ENCODE assay signal across 11 cellular contexts in the genomic region with DNA sequence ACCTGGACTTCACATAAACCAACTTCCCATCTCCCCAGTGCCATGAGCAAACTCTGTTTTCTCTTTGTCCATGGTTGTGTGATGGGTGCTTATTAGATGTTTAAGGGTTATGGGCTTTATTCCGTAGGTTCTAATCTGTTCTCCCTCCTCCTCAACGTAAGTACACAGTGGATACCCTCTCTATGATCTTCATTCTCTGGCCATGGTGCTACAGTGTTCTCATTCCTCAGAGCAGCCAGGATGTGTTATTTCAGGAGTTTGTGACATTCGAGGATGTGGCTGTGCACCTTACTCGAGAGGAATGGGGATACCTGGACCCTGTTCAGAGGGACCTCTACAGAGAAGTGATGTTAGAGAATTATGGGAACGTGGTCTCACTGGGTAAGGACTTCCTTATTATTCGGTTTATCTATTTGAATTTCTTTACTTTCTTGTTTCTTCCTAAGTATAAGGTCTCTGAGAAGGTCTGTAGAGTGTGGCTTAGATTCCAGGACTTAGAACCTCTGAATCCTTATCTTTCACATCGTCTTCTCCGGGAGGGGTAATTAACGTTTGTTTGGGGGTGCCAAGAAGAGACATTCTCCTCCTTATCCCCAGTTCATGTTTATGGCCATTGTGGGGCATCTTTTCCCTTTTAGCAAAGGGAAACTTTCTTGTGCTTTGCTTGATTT. TPM values are rescaled to one million over a fixed set of nuclear protein-coding genes. Genes with fewer than 3 reads are reported as not detected.
DNase-seq lines count a peak whose midpoint lies in the region; ATAC-seq and TF ChIP-seq lines count a peak whose summit lies in the region.
"Had no signal": no experiment of that assay in that cellular context is flagged by ENCODE, and none has a peak within 500 bp of the region (broad histone marks: within the 10 kb centered on the region; RNA-seq: fewer than 3 reads in every experiment).

No MANE protein-coding gene starts in this region.

- peak overlapping the region in 3 of 10 donors; percentile 17 to 26 (median 18) for H3K4me3 Mint-ChIP-seq in naive thymus-derived CD4-positive, alpha-beta T cell

- CTCF ChIA-PET in naive thymus-derived CD4-positive, alpha-beta T cell (lab: Charles Lee), result no interaction called here

- peak overlapping the region; percentile 18 for H3K9ac ChIP-seq in Loucy (ENCODE audit: low read depth, low read length, poor library complexity, severe bottlenecking)

- TF ChIP-seq CTCF in AG10803 (conservative IDR thresholded peaks at IDR 0.05; ENCODE audit: low read length), result no peak
- TF ChIP-seq CTCF in Loucy (conservative IDR thresholded peaks at IDR 0.05; ENCODE audit: low read length), result no peak
- TF ChIP-seq CTCF in adrenal gland (IDR thresholded peaks at IDR 0.05), result no peak

- peak overlapping the region; percentile 87 for H3K4me2 ChIP-seq in Loucy (ENCODE audit: low read depth, low read length, poor library complexity, severe bottlenecking)

- H3K79me2 ChIP-seq in Loucy (ENCODE audit: insufficient read depth, low read length), result peaks cover 67% of the 10 kb centered on the region

- H3K27ac ChIP-seq in adrenal gland, result peak overlapping the region in 3 of 5 donors; percentile 70 to 82 (median 77)
- no peak overlapping the region for H3K27ac ChIP-seq in naive thymus-derived CD4-positive, alpha-beta T cell (ENCODE audit: low read depth, low read length)
- H3K27ac ChIP-seq: C4-2B had no signal

- peaks cover 20 to 52% (median 24%) of the 10 kb centered on the region in 5 donors for H3K36me3 Mint-ChIP-seq in naive thymus-derived CD4-positive, alpha-beta T cell

- H3K27ac Mint-ChIP-seq in naive thymus-derived CD4-positive, alpha-beta T cell, result peak overlapping the region in 8 of 9 donors; percentile 19 to 96 (median 70)

- no peaks in the 10 kb centered on the region for H3F3A ChIP-seq in Loucy (ENCODE audit: low read depth)

- H3K9me3 Mint-ChIP-seq in naive thymus-derived CD4-positive, alpha-beta T cell, result no peaks in the 10 kb centered on the region

- no peak for TF ChIP-seq POLR2A in adrenal gland (IDR thresholded peaks at IDR 0.05)

- no peaks in the 10 kb centered on the region for H3K9me2 ChIP-seq in Loucy (replicated peaks; ENCODE audit: low read depth, low read length)

- DNase-seq in AG10803 (ENCODE audit: low read depth) (no peak), adrenal gland (no peak), SIG-M5 treated with dmso at 0.1 percent for 504 hours (lab: John Stamatoyannopoulos, UW; ENCODE audit: unreplicated experiment) (no peak), RPMI8226 (no peak), dedifferentiated amniotic fluid mesenchymal stem cell (ENCODE audit: extremely low spot score) (no peak)
- no peak for DNase-seq in naive thymus-derived CD4-positive, alpha-beta T cell
- DNase-seq: NCI-H524 had no signal

- H3K9me3 ChIP-seq in Loucy (ENCODE audit: insufficient read depth, low read depth, low read length) (no peaks in the 10 kb centered on the region), adrenal gland (replicated peaks in 1 of 3) (no peaks in the 10 kb centered on the region)
- H3K9me3 ChIP-seq in naive thymus-derived CD4-positive, alpha-beta T cell (ENCODE audit: control insufficient read depth in 2 of 3, low read length in 3 of 3), result no peaks in the 10 kb centered on the region

- intact Hi-C loops in adrenal gland (cut with DNase I), result no loop called here
- intact Hi-C loops in naive thymus-derived CD4-positive, alpha-beta T cell (cut with micrococcal nuclease), result no loop called here

- peak overlapping the region; percentile 25 for H3K4me3 ChIP-seq in AG10803 (ENCODE audit: low read length)
- H3K4me3 ChIP-seq in Loucy (ENCODE audit: low read length, poor library complexity, severe bottlenecking), result no peak overlapping the region
- H3K4me3 ChIP-seq in adrenal gland, result no peak overlapping the region
- H3K4me3 ChIP-seq in naive thymus-derived CD4-positive, alpha-beta T cell (ENCODE audit: low read length), result no peak overlapping the region

- H3K27me3 ChIP-seq in Loucy (ENCODE audit: insufficient read depth, low read length, poor library complexity, severe bottlenecking) (peaks cover 6% of the 10 kb centered on the region), adrenal gland (no peaks in the 10 kb centered on the region)
- no peaks in the 10 kb centered on the region for H3K27me3 ChIP-seq in naive thymus-derived CD4-positive, alpha-beta T cell (ENCODE audit: control insufficient read depth in 2 of 2, insufficient read depth in 2 of 2, low read length in 2 of 2)

- peaks cover 43% of the 10 kb centered on the region for H4K20me1 ChIP-seq in Loucy (ENCODE audit: insufficient read depth, low read length, poor library complexity, severe bottlenecking)

- ATAC-seq in naive thymus-derived CD4-positive, alpha-beta T cell, result no peak
- ATAC-seq in HG03354 (IDR thresholded peaks at IDR 0.05; ENCODE audit: poor library complexity, severe bottlenecking, unreplicated experiment), result no peak

- H3K27me3 Mint-ChIP-seq in naive thymus-derived CD4-positive, alpha-beta T cell, result no peaks in the 10 kb centered on the region

- 76 to 83% (median 80%) methylated on average over 9 of the region's 9 CpGs for WGBS in adrenal gland, 4 donors

- H3K4me1 ChIP-seq in Loucy (ENCODE audit: insufficient read depth, low read length, poor library complexity, severe bottlenecking), result peaks cover 34% of the 10 kb centered on the region
- H3K4me1 ChIP-seq in adrenal gland (replicated peaks in 1 of 2), result peaks cover 29 to 47% of the 10 kb centered on the region in 2 donors
- H3K4me1 ChIP-seq in naive thymus-derived CD4-positive, alpha-beta T cell (ENCODE audit: control insufficient read depth in 2 of 2, insufficient read depth in 2 of 2, low read length in 2 of 2), result peaks cover 8 to 20% of the 10 kb centered on the region in 2 donors

- H3K4me1 Mint-ChIP-seq in naive thymus-derived CD4-positive, alpha-beta T cell, result peaks cover 25 to 58% (median 42%) of the 10 kb centered on the region in 7 donors

- H3K36me3 ChIP-seq in Loucy (ENCODE audit: insufficient read depth, low read length), result peaks cover 46% of the 10 kb centered on the region; the same call in 1 of the 2 replicates
- H3K36me3 ChIP-seq in adrenal gland (replicated peaks in 1 of 2), result peaks cover 0 to 63% of the 10 kb centered on the region in 2 donors
- peaks cover 0 to 58% (median 30%) of the 10 kb centered on the region in 3 experiments for H3K36me3 ChIP-seq in naive thymus-derived CD4-positive, alpha-beta T cell (ENCODE audit: control insufficient read depth in 2 of 3, insufficient read depth in 3 of 3, low read length in 3 of 3)

- POLR2A ChIA-PET in naive thymus-derived CD4-positive, alpha-beta T cell (lab: Charles Lee), result no interaction called here

- H2AFZ ChIP-seq in Loucy (ENCODE audit: low read length), result no peak overlapping the region

RNA-seq across cellular contexts. Expression of a gene that starts 3.8 kb away (rescaled TPM):
- 100 to 1,000 TPM in 2 of 8 donors, 10 to 100 TPM in 6; 44.9 to 132 (median 68.9) TPM for total RNA-seq in adrenal gland
- 10 to 100 TPM; 37.6 to 56.9 (median 49.3) TPM for polyA plus RNA-seq in adrenal gland
- 100 to 1,000 TPM; 110 to 165 (median 157) TPM for total RNA-seq in naive thymus-derived CD4-positive, alpha-beta T cell
- polyA plus RNA-seq in naive thymus-derived CD4-positive, alpha-beta T cell, result 10 to 100 TPM; 65.8 to 81.7 TPM

RNA-seq across cellular contexts. Expression of a gene that starts 10.3 kb away (rescaled TPM):
- total RNA-seq in adrenal gland, result 1 to 10 TPM; 4.0 to 8.9 (median 6.4) TPM
- polyA plus RNA-seq in adrenal gland, result 10 to 100 TPM in 1 of 3 donors, 1 to 10 TPM in 2; 5.6 to 10.7 (median 9.3) TPM
- 10 to 100 TPM in 2 of 5 experiments, 1 to 10 TPM in 3; 1.9 to 13.6 (median 5.0) TPM for total RNA-seq in naive thymus-derived CD4-positive, alpha-beta T cell
- 1 to 10 TPM; 5.9 to 7.6 TPM for polyA plus RNA-seq in naive thymus-derived CD4-positive, alpha-beta T cell

RNA-seq across cellular contexts. Expression of a gene that starts 35.8 kb away (rescaled TPM):
- total RNA-seq in adrenal gland, result 1 to 10 TPM in 7 of 8 donors, under 1 TPM in 1; 0.52 to 4.9 (median 1.8) TPM
- polyA plus RNA-seq in adrenal gland, result 1 to 10 TPM; 1.4 to 2.7 (median 2.1) TPM
- total RNA-seq in naive thymus-derived CD4-positive, alpha-beta T cell, result 1 to 10 TPM in 1 of 5 experiments, under 1 TPM in 3, not detected in 1; 0.80 to 1.9 (median 0.90) TPM
- polyA plus RNA-seq in naive thymus-derived CD4-positive, alpha-beta T cell, result 1 to 10 TPM in 1 of 2 donors, under 1 TPM in 1; 0.44 to 2.5 TPM
- total RNA-seq: pulmonary artery endothelial cell had no signal

RNA-seq across cellular contexts. Expression of a gene that starts 54.5 kb away (rescaled TPM):
- total RNA-seq in adrenal gland, result 10 to 100 TPM; 11.0 to 18.4 (median 13.9) TPM
- polyA plus RNA-seq in adrenal gland, result 1 to 10 TPM; 5.4 to 7.9 (median 6.0) TPM
- 10 to 100 TPM; 33.9 to 51.6 (median 43.8) TPM for total RNA-seq in naive thymus-derived CD4-positive, alpha-beta T cell
- 10 to 100 TPM; 15.5 to 20.6 TPM for polyA plus RNA-seq in naive thymus-derived CD4-positive, alpha-beta T cell

RNA-seq across cellular contexts. Expression of a gene that starts 57.8 kb away (rescaled TPM):
- total RNA-seq in adrenal gland, result 1 to 10 TPM; 7.3 to 9.9 (median 8.7) TPM
- polyA plus RNA-seq in adrenal gland, result 10 to 100 TPM in 1 of 3 donors, 1 to 10 TPM in 2; 4.5 to 12.1 (median 6.1) TPM
- 10 to 100 TPM in 1 of 5 experiments, 1 to 10 TPM in 4; 4.7 to 11.0 (median 8.3) TPM for total RNA-seq in naive thymus-derived CD4-positive, alpha-beta T cell
- 1 to 10 TPM; 4.1 to 8.1 TPM for polyA plus RNA-seq in naive thymus-derived CD4-positive, alpha-beta T cell
